22 cellular contexts compared by ENCODE assay signal in genomic region chr4:152877868-152878267, GRCh38.
"Had no signal": no experiment of that assay in that cellular context is flagged by ENCODE, and none has a peak within 500 bp of the region (broad histone marks: within the 10 kb centered on the region; RNA-seq: fewer than 3 reads in every experiment).

No MANE protein-coding gene starts in this region.

- H3K27me3 ChIP-seq: esophagus muscularis mucosa, foreskin keratinocyte, gastroesophageal sphincter, heart left ventricle, hepatocyte, left lung had no signal

- H3K4me3 ChIP-seq: esophagus muscularis mucosa, gastroesophageal sphincter, heart left ventricle, hepatocyte, left lung, lower lobe of right lung, mucosa of descending colon had no signal

- H3K4me2 ChIP-seq: hepatocyte had no signal

- H3K27ac ChIP-seq: esophagus muscularis mucosa, foreskin keratinocyte, gastroesophageal sphincter, heart left ventricle, hepatocyte, left lung, lower lobe of right lung had no signal

- FAIRE-seq: colon, endometrium, endothelial cell of umbilical vein, frontal cortex, islet of Langerhans, keratinocyte had no signal

- DNase-seq: cortex of kidney; effector CD8-positive, alpha-beta T cell; effector memory CD8-positive, alpha-beta T cell; endodermal cell; foreskin keratinocyte; heart left ventricle; left cardiac atrium; left lung; left ventricle myocardium superior; lower lobe of right lung; mesenchymal stem cell; mucosa of descending colon; naive B cell had no signal

- ATAC-seq: effector memory CD8-positive, alpha-beta T cell; foreskin keratinocyte; gastroesophageal sphincter; heart left ventricle; left cardiac atrium; left lung; left ventricle myocardium superior; lower lobe of right lung; mucosa of descending colon had no signal

- H3K9me3 ChIP-seq: esophagus muscularis mucosa, gastroesophageal sphincter, heart left ventricle, lower lobe of right lung, mucosa of descending colon had no signal

- H3K79me2 ChIP-seq: hepatocyte had no signal

- H2AFZ ChIP-seq: hepatocyte had no signal

- H3K4me1 ChIP-seq: esophagus muscularis mucosa, foreskin keratinocyte, gastroesophageal sphincter, heart left ventricle, left lung, lower lobe of right lung had no signal
